Comparison of ENCODE assay signal across 1 cellular context in genomic region chr1:109478806-109479205, GRCh38.
TF ChIP-seq lines count a peak whose summit lies in the region.

No MANE protein-coding gene starts in this region.

TF ChIP-seq in K562, 482 proteins besides CTCF, POLR2A, EP300 and RAD21 (continued from another document and continues in another):
- TF ChIP-seq RREB1 (CRISPR knock-in tag; IDR thresholded peaks at IDR 0.05) (no peak), CHAMP1 (IDR thresholded peaks at IDR 0.05) (no peak), ID3 (CRISPR knock-in tag; IDR thresholded peaks at IDR 0.05) (no peak), ID3 (tag; IDR thresholded peaks at IDR 0.05) (no peak), PTRF (tag; IDR thresholded peaks at IDR 0.05) (no peak), GABPA (tag; conservative IDR thresholded peaks at IDR 0.05; ENCODE audit: low read depth) (no peak), MIER1 (IDR thresholded peaks at IDR 0.05; ENCODE audit: low read depth) (peak; percentile 95), FIP1L1 (IDR thresholded peaks at IDR 0.05; ENCODE audit: low read depth, low read length, poor library complexity, severe bottlenecking) (no peak), PHB (CRISPR knock-in tag; IDR thresholded peaks at IDR 0.05) (no peak), CSDE1 (IDR thresholded peaks at IDR 0.05) (no peak), ZNF511 (CRISPR knock-in tag; IDR thresholded peaks at IDR 0.05) (no peak), SRSF1 (IDR thresholded peaks at IDR 0.05; ENCODE audit: low read depth, low read length) (no peak), TCF7L2 (IDR thresholded peaks at IDR 0.05; ENCODE audit: low read depth, low read length) (no peak), ZNF655 (CRISPR knock-in tag; IDR thresholded peaks at IDR 0.05) (no peak), FOXP4 (CRISPR knock-in tag; IDR thresholded peaks at IDR 0.05; ENCODE audit: borderline replicate concordance) (peak; percentile 48; the same call in 1 of the 2 replicates), PYGO2 (tag; IDR thresholded peaks at IDR 0.05) (no peak), ZNF311 (CRISPR knock-in tag; IDR thresholded peaks at IDR 0.05) (no peak), CTCFL (IDR thresholded peaks at IDR 0.05; ENCODE audit: borderline replicate concordance, insufficient read depth, low read depth, low read length, poor library complexity, severe bottlenecking) (peak; percentile 54), ELF2 (CRISPR knock-in tag; IDR thresholded peaks at IDR 0.05) (no peak), RBM39 (optimal IDR thresholded peaks at IDR 0.05; ENCODE audit: low read depth, low read length) (no peak), HDAC8 (tag; IDR thresholded peaks at IDR 0.05) (no peak), SETDB1 (IDR thresholded peaks at IDR 0.05; ENCODE audit: low read length) (no peak), ZNF584 (CRISPR knock-in tag; IDR thresholded peaks at IDR 0.05; ENCODE audit: low read depth) (no peak), ZNF253 (CRISPR knock-in tag; conservative IDR thresholded peaks at IDR 0.05) (no peak), ZNF507 (tag; conservative IDR thresholded peaks at IDR 0.05) (no peak), ZNF79 (CRISPR knock-in tag; IDR thresholded peaks at IDR 0.05; ENCODE audit: low read depth) (no peak), ZNF23 (CRISPR knock-in tag; IDR thresholded peaks at IDR 0.05) (no peak), GTF2E2 (tag; IDR thresholded peaks at IDR 0.05) (no peak), ZNF561 (CRISPR knock-in tag; conservative IDR thresholded peaks at IDR 0.05) (no peak), ZNF282 (CRISPR knock-in tag; IDR thresholded peaks at IDR 0.05) (no peak), SREBF1 (IDR thresholded peaks at IDR 0.05; ENCODE audit: borderline replicate concordance, low read depth, low read length) (no peak), HLTF (IDR thresholded peaks at IDR 0.05) (no peak), POLR3G (IDR thresholded peaks at IDR 0.05; ENCODE audit: extremely low read depth, insufficient read length, insufficient replicate concordance) (no peak), PURB (CRISPR knock-in tag; IDR thresholded peaks at IDR 0.05; ENCODE audit: low read depth) (no peak), CBX3 (IDR thresholded peaks at IDR 0.05; ENCODE audit: borderline replicate concordance in 1 of 2, low read length in 2 of 2) (no peak), ZNF239 (CRISPR knock-in tag; IDR thresholded peaks at IDR 0.05) (no peak), SAFB (IDR thresholded peaks at IDR 0.05; ENCODE audit: borderline replicate concordance, low read depth, low read length) (no peak), MXD1 (CRISPR knock-in tag; IDR thresholded peaks at IDR 0.05; ENCODE audit: borderline replicate concordance, poor library complexity, severe bottlenecking) (no peak), BHLHE40 (IDR thresholded peaks at IDR 0.05; ENCODE audit: low read length) (peak; percentile 64), FOS (IDR thresholded peaks at IDR 0.05; ENCODE audit: extremely low read depth, insufficient read length) (no peak), NR0B1 (IDR thresholded peaks at IDR 0.05; ENCODE audit: partially characterized antibody) (no peak), ETS2 (tag; IDR thresholded peaks at IDR 0.05; ENCODE audit: borderline replicate concordance, poor library complexity, severe bottlenecking) (no peak), ZNF146 (CRISPR knock-in tag; IDR thresholded peaks at IDR 0.05; ENCODE audit: unreplicated experiment) (no peak), HINFP (tag; conservative IDR thresholded peaks at IDR 0.05; ENCODE audit: low read depth) (no peak), HNRNPH1 (optimal IDR thresholded peaks at IDR 0.05; ENCODE audit: low read depth, low read length) (no peak), FOXA3 (CRISPR knock-in tag; conservative IDR thresholded peaks at IDR 0.05 in 1 of 2, IDR thresholded peaks at IDR 0.05 in 1 of 2) (0 out of 4 replicates have a peak, but pooled peaks of 1 of the 2 experiments have one; percentile 33), NFE2 (IDR thresholded peaks at IDR 0.05; ENCODE audit: low read depth) (no peak), ZNF24 (IDR thresholded peaks at IDR 0.05) (no peak), ZNF41 (CRISPR knock-in tag; conservative IDR thresholded peaks at IDR 0.05) (no peak), SNIP1 (IDR thresholded peaks at IDR 0.05; ENCODE audit: low read depth) (no peak), KLF10 (CRISPR knock-in tag; IDR thresholded peaks at IDR 0.05) (no peak), HCFC1 (IDR thresholded peaks at IDR 0.05; ENCODE audit: low read depth, low read length) (no peak)
